1 cellular context compared by ENCODE assay signal in genomic region chr2:218568190-218569037, GRCh38.
TF ChIP-seq lines count a peak whose summit lies in the region.

A gene with protein sequence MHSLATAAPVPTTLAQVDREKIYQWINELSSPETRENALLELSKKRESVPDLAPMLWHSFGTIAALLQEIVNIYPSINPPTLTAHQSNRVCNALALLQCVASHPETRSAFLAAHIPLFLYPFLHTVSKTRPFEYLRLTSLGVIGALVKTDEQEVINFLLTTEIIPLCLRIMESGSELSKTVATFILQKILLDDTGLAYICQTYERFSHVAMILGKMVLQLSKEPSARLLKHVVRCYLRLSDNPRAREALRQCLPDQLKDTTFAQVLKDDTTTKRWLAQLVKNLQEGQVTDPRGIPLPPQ (plus strand): TSS chr2:218568839. CDS start chr2:218568955, 116 bp downstream.
Gene USP37 (minus strand): TSS chr2:218568351. CDS start chr2:218558653, 9,698 bp downstream.

TF ChIP-seq in K562, 482 proteins besides CTCF, POLR2A, EP300 and RAD21 (continued from another document and continues in another):
- TF ChIP-seq TRIM25 (IDR thresholded peaks at IDR 0.05; ENCODE audit: borderline replicate concordance) (no peak), RERE (CRISPR knock-in tag; IDR thresholded peaks at IDR 0.05; ENCODE audit: borderline replicate concordance) (no peak), NR2C2 (CRISPR knock-in tag; IDR thresholded peaks at IDR 0.05) (peak; percentile 99), NR2C2 (tag; IDR thresholded peaks at IDR 0.05) (peak; percentile 100), STAG1 (CRISPR knock-in tag; IDR thresholded peaks at IDR 0.05; ENCODE audit: borderline replicate concordance) (no peak), MGA (IDR thresholded peaks at IDR 0.05) (peak; percentile 99), ZNF76 (CRISPR knock-in tag; IDR thresholded peaks at IDR 0.05; ENCODE audit: borderline replicate concordance) (no peak), ZNF217 (CRISPR knock-in tag; IDR thresholded peaks at IDR 0.05) (no peak), ZNF224 (CRISPR knock-in tag; IDR thresholded peaks at IDR 0.05) (no peak), CBFB (CRISPR knock-in tag; IDR thresholded peaks at IDR 0.05) (no peak), FOXK1 (CRISPR knock-in tag; IDR thresholded peaks at IDR 0.05; ENCODE audit: borderline replicate concordance) (no peak), GABPB1 (CRISPR knock-in tag; IDR thresholded peaks at IDR 0.05) (peak; percentile 71), SP2 (IDR thresholded peaks at IDR 0.05; ENCODE audit: extremely low read depth, low read depth, low read length, poor library complexity, severe bottlenecking) (no peak), ZNF311 (CRISPR knock-in tag; IDR thresholded peaks at IDR 0.05) (no peak), RREB1 (CRISPR knock-in tag; IDR thresholded peaks at IDR 0.05) (no peak), CBFA2T3 (IDR thresholded peaks at IDR 0.05) (no peak), FOXP1 (CRISPR knock-in tag; IDR thresholded peaks at IDR 0.05) (0 out of 2 replicates have a peak, but pooled peaks have one; percentile 38), SMARCE1 (IDR thresholded peaks at IDR 0.05) (no peak), YBX1 (IDR thresholded peaks at IDR 0.05) (no peak), ZNF239 (CRISPR knock-in tag; IDR thresholded peaks at IDR 0.05) (no peak), ZNF232 (CRISPR knock-in tag; IDR thresholded peaks at IDR 0.05) (no peak), NR4A1 (CRISPR knock-in tag; IDR thresholded peaks at IDR 0.05) (no peak), NR4A1 (tag; IDR thresholded peaks at IDR 0.05) (peak; percentile 25; the same call in 1 of the 2 replicates), ZNF785 (CRISPR knock-in tag; IDR thresholded peaks at IDR 0.05) (no peak), SIN3A (IDR thresholded peaks at IDR 0.05; ENCODE audit: borderline replicate concordance in 2 of 2, control insufficient read depth in 1 of 2, low read depth in 2 of 2, low read length in 2 of 2) (peak in 1 of 2 experiments; percentile 75; a peak in 1 of 4 replicates), ATF7 (IDR thresholded peaks at IDR 0.05) (peak; percentile 64), PML (IDR thresholded peaks at IDR 0.05; ENCODE audit: low read length) (0 out of 2 replicates have a peak, but pooled peaks have one; percentile 24)
- TF ChIP-seq, protein P1, sequence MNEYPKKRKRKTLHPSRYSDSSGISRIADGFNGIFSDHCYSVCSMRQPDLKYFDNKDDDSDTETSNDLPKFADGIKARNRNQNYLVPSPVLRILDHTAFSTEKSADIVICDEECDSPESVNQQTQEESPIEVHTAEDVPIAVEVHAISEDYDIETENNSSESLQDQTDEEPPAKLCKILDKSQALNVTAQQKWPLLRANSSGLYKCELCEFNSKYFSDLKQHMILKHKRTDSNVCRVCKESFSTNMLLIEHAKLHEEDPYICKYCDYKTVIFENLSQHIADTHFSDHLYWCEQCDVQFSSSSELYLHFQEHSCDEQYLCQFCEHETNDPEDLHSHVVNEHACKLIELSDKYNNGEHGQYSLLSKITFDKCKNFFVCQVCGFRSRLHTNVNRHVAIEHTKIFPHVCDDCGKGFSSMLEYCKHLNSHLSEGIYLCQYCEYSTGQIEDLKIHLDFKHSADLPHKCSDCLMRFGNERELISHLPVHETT (CRISPR knock-in tag; conservative IDR thresholded peaks at IDR 0.05 in 1 of 2, IDR thresholded peaks at IDR 0.05 in 1 of 2) = peak in 1 of 2 experiments; percentile 76; a peak in 2 of 4 replicates
